In the genomic region with DNA sequence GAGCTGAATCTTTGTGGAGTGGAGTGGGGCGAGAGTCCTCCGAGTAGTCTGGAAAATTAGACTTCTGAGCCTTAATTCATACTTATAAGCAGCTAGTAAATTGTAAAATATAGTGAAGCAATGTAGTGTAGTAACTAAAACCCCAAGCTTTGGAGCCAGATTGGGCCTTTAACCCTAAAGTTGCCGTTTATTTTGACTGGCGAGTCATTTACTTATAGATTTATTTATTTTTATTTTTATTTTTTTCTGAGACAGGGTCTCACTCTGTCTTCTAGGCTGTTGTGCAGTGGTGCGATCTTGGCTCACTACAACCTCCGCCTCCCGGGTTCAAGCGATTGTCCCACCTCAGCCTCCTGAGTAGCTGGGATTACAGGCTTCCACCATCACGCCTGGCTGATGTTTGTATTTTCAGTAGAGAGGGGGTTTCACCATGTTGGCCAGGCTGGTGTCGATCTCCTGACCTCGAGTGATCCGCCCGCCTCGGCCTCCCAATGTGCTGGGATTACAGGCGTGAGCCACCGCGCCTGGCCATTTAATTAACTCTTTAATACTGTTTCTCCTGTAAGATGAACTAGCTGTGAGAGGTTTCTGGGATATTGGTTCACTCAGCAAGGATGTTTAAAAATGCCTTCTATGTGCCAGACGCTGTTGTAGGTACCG, we compare ENCODE assay signal across 7 cellular contexts. TPM values are rescaled to one million over a fixed set of nuclear protein-coding genes. Genes with fewer than 3 reads are reported as not detected.
DNase-seq lines count a peak whose midpoint lies in the region; ATAC-seq lines count a peak whose summit lies in the region.

No MANE protein-coding gene starts in this region.

- H3K4me1 Mint-ChIP-seq in activated naive CD8-positive, alpha-beta T cell treated with anti-CD3 and anti-CD28 coated beads, Interleukin-2, amount 10 ng/mL, durations not matched to agents 7 days and 5 days, result peaks cover 31% of the 10 kb centered on the region
- peaks cover 21 to 48% of the 10 kb centered on the region in 2 donors for H3K4me1 Mint-ChIP-seq in immature natural killer cell

- DNase-seq in activated naive CD8-positive, alpha-beta T cell treated with anti-CD3 and anti-CD28 coated beads, Interleukin-2, amount 10 ng/mL, durations not matched to agents 7 days and 5 days, result no peak
- DNase-seq in immature natural killer cell, result no peak
- DNase-seq in HuH-7 (ENCODE audit: low spot score), result no peak
- no peak for DNase-seq in cortex of kidney (lab: John Stamatoyannopoulos, UW)

- H3K4me1 ChIP-seq in HUES64 (ENCODE audit: insufficient read depth, low read length), result peaks cover 25% of the 10 kb centered on the region
- peaks cover 3% of the 10 kb centered on the region for H3K4me1 ChIP-seq in stomach smooth muscle (ENCODE audit: control insufficient read depth, insufficient read depth, low read length)

- POLR2A ChIA-PET in activated naive CD8-positive, alpha-beta T cell treated with anti-CD3 and anti-CD28 coated beads, Interleukin-2, amount 10 ng/mL, durations not matched to agents 7 days and 5 days (lab: Charles Lee), result interaction anchor here (0.7 to 2.5 kb wide), 10 partner anchors 9 to 977 kb away, joined by 3 to 13 read pairs (median 4); partner anchors contain the start of genes ATG10, SSBP2 and XRCC4

- H3K27ac Mint-ChIP-seq in activated naive CD8-positive, alpha-beta T cell treated with anti-CD3 and anti-CD28 coated beads, Interleukin-2, amount 10 ng/mL, durations not matched to agents 7 days and 5 days, result peak overlapping the region; percentile 96
- peak overlapping the region; percentile 90 to 99 (median 96) for H3K27ac Mint-ChIP-seq in immature natural killer cell

- peak overlapping the region; percentile 98 for H3K4me3 ChIP-seq in HUES64 (ENCODE audit: low read length)
- H3K4me3 ChIP-seq in stomach smooth muscle (ENCODE audit: low read length in 2 of 2), result peak overlapping the region; percentile 96

- peaks cover 37% of the 10 kb centered on the region for H3K36me3 ChIP-seq in HUES64 (ENCODE audit: insufficient read depth, low read length)
- H3K36me3 ChIP-seq in stomach smooth muscle (ENCODE audit: control insufficient read depth in 2 of 2, insufficient read depth in 2 of 2, low read length in 2 of 2), result peaks cover 18% of the 10 kb centered on the region in 2 donors

- ATAC-seq in activated naive CD8-positive, alpha-beta T cell treated with anti-CD3 and anti-CD28 coated beads, Interleukin-2, amount 10 ng/mL, durations not matched to agents 7 days and 5 days (ENCODE audit: low read depth), result no peak
- ATAC-seq in GM21381 (IDR thresholded peaks at IDR 0.05; ENCODE audit: unreplicated experiment), result no peak

- H3K9me3 Mint-ChIP-seq in activated naive CD8-positive, alpha-beta T cell treated with anti-CD3 and anti-CD28 coated beads, Interleukin-2, amount 10 ng/mL, durations not matched to agents 7 days and 5 days, result no peaks in the 10 kb centered on the region
- no peaks in the 10 kb centered on the region for H3K9me3 Mint-ChIP-seq in immature natural killer cell

- H3K4me3 Mint-ChIP-seq in activated naive CD8-positive, alpha-beta T cell treated with anti-CD3 and anti-CD28 coated beads, Interleukin-2, amount 10 ng/mL, durations not matched to agents 7 days and 5 days, result peak overlapping the region; percentile 88
- H3K4me3 Mint-ChIP-seq in immature natural killer cell, result peak overlapping the region; percentile 93 to 100 (median 98)

- peaks cover 21% of the 10 kb centered on the region for H3K36me3 Mint-ChIP-seq in activated naive CD8-positive, alpha-beta T cell treated with anti-CD3 and anti-CD28 coated beads, Interleukin-2, amount 10 ng/mL, durations not matched to agents 7 days and 5 days
- peaks cover 11 to 24% (median 13%) of the 10 kb centered on the region in 3 donors for H3K36me3 Mint-ChIP-seq in immature natural killer cell

- 81% methylated on average over 15 of the region's 19 CpGs for WGBS in HUES64

- H3K9ac ChIP-seq in HUES64 (ENCODE audit: low read depth, low read length) (peak overlapping the region; percentile 100), stomach smooth muscle (ENCODE audit: low read length in 2 of 2) (peak overlapping the region; percentile 89 to 95)

- no peaks in the 10 kb centered on the region for H3K27me3 Mint-ChIP-seq in activated naive CD8-positive, alpha-beta T cell treated with anti-CD3 and anti-CD28 coated beads, Interleukin-2, amount 10 ng/mL, durations not matched to agents 7 days and 5 days
- peaks cover 5 to 17% (median 9%) of the 10 kb centered on the region in 3 donors for H3K27me3 Mint-ChIP-seq in immature natural killer cell (ENCODE audit: low read depth in 3 of 3)

- no peaks in the 10 kb centered on the region for H3K27me3 ChIP-seq in HUES64 (ENCODE audit: insufficient read depth, low read length)
- H3K27me3 ChIP-seq in stomach smooth muscle (ENCODE audit: control insufficient read depth in 1 of 2, insufficient read depth in 2 of 2, low read length in 2 of 2), result no peaks in the 10 kb centered on the region

- H3K27ac ChIP-seq in HUES64 (ENCODE audit: low read depth, low read length), result peak overlapping the region; percentile 94
- peak overlapping the region; percentile 69 for H3K27ac ChIP-seq in stomach smooth muscle (ENCODE audit: low read length)

- H3K9me3 ChIP-seq in HUES64 (ENCODE audit: insufficient read depth, low read depth, low read length) (no peaks in the 10 kb centered on the region), stomach smooth muscle (ENCODE audit: control insufficient read depth in 2 of 2, low read length in 2 of 2) (no peaks in the 10 kb centered on the region)

RNA-seq across cellular contexts. Expression of gene RPS23, which starts 0.7 kb away (rescaled TPM):
- polyA plus RNA-seq in HUES64 (2013, experiment 1 of 2), result 2,526 TPM
- 2,670 TPM for polyA plus RNA-seq in HUES64 (2013, experiment 2 of 2)
- total RNA-seq in activated naive CD8-positive, alpha-beta T cell treated with anti-CD3 and anti-CD28 coated beads, Interleukin-2, amount 10 ng/mL, durations not matched to agents 7 days and 5 days, result 1,000 to 10,000 TPM; 1,979 to 2,058 TPM
- 1,000 to 10,000 TPM; 1,212 to 1,948 (median 1,346) TPM for polyA plus RNA-seq in immature natural killer cell
